Comparison of ENCODE assay signal across 16 cellular contexts in genomic region chr6:54681987-54682386, GRCh38.
A peak's percentile ranks its signal among the peaks of the same experiment; 100 is the strongest.
DNase-seq lines count a peak whose midpoint lies in the region; ATAC-seq and TF ChIP-seq lines count a peak whose summit lies in the region.
"Had no signal": no experiment of that assay in that cellular context is flagged by ENCODE, and none has a peak within 500 bp of the region (broad histone marks: within the 10 kb centered on the region; RNA-seq: fewer than 3 reads in every experiment).

No MANE protein-coding gene starts in this region.

- no peak overlapping the region for H3K27ac ChIP-seq in AG04450 (ENCODE audit: low read depth, low read length)
- H3K27ac ChIP-seq: SK-N-MC had no signal

- H3K27me3 ChIP-seq in AG04450 (ENCODE audit: control insufficient read depth, insufficient read depth, low read length) (no peaks in the 10 kb centered on the region), adipocyte (replicated peaks; ENCODE audit: control insufficient read depth, insufficient read depth, low read length) (no peaks in the 10 kb centered on the region)

- no peak overlapping the region for H3K27ac Mint-ChIP-seq in T-helper 2 cell treated with Interferon-gamma antibody and Interleukin-4, amounts not matched to agents 5 μg/mL and 100 μg/mL, for 36 hours
- H3K27ac Mint-ChIP-seq in natural killer cell treated with Interleukin-12 subunit alpha and Interleukin-12 subunit beta and Interleukin-15 and Interleukin-18, amount 100 ng/mL, for 72 hours = no peak overlapping the region
- H3K27ac Mint-ChIP-seq: activated T-cell treated with anti-CD3 and anti-CD28 coated beads, Interleukin-2, amount 50 U/mL, for 24 hours; stimulated activated effector memory CD8-positive, alpha-beta T cell treated with anti-CD3 and anti-CD28 coated beads, Interleukin-12 subunit alpha, Interleukin-12 subunit beta, amount 100 ng/mL, for 72 hours had no signal

- no peaks in the 10 kb centered on the region for H3K36me3 Mint-ChIP-seq in T-helper 2 cell treated with Interferon-gamma antibody and Interleukin-4, amounts not matched to agents 5 μg/mL and 100 μg/mL, for 36 hours (ENCODE audit: low read depth)
- H3K36me3 Mint-ChIP-seq in natural killer cell treated with Interleukin-12 subunit alpha and Interleukin-12 subunit beta and Interleukin-15 and Interleukin-18, amount 100 ng/mL, for 72 hours = peaks cover 5% of the 10 kb centered on the region
- H3K36me3 Mint-ChIP-seq: stimulated activated effector memory CD8-positive, alpha-beta T cell treated with anti-CD3 and anti-CD28 coated beads, Interleukin-12 subunit alpha, Interleukin-12 subunit beta, amount 100 ng/mL, for 72 hours had no signal

- H3K4me1 ChIP-seq in adipocyte (ENCODE audit: control insufficient read depth, insufficient read depth, low read length) = peaks cover 10% of the 10 kb centered on the region

- peak; percentile 18 for DNase-seq in AG04450 (ENCODE audit: low read depth, low spot score)
- DNase-seq in HPDE6-E6E7 (ENCODE audit: extremely low spot score) = peak; percentile 9
- peak; percentile 54 for DNase-seq in adipocyte (ENCODE audit: low read depth)
- DNase-seq in glomerular endothelial cell (ENCODE audit: extremely low read depth, low read depth, low spot score) = peak; percentile 4
- DNase-seq in T-helper 2 cell treated with Interferon-gamma antibody and Interleukin-4, amounts not matched to agents 5 μg/mL and 100 μg/mL, for 36 hours (ENCODE audit: low spot score) = no peak
- DNase-seq in COR-L47 (lab: John Stamatoyannopoulos, UW) = no peak
- no peak for DNase-seq in NCI-H345 treated with DMSO at 0.1 percent for 48 hours (lab: John Stamatoyannopoulos, UW; ENCODE audit: unreplicated experiment)
- no peak for DNase-seq in natural killer cell treated with Interleukin-12 subunit alpha and Interleukin-12 subunit beta and Interleukin-15 and Interleukin-18, amount 100 ng/mL, for 72 hours (ENCODE audit: low spot score)
- DNase-seq: activated T-cell treated with anti-CD3 and anti-CD28 coated beads, Interleukin-2, amount 50 U/mL, for 24 hours; aorta; NCI-H1417 treated with DMSO at 0.1 percent for 48 hours; NCI-H748 treated with DMSO at 0.1 percent for 48 hours; stimulated activated CD4-positive, alpha-beta T cell treated with anti-CD3 and anti-CD28 coated beads, Interleukin-2, amount 100 ng/mL, for 48 hours had no signal

- no peaks in the 10 kb centered on the region for H3K36me3 ChIP-seq in adipocyte (ENCODE audit: control insufficient read depth, insufficient read depth, low read length, severe bottlenecking)

- ATAC-seq in natural killer cell treated with Interleukin-12 subunit alpha and Interleukin-12 subunit beta and Interleukin-15 and Interleukin-18, amount 100 ng/mL, for 72 hours = no peak
- ATAC-seq: activated CD4-positive, CD25-positive, alpha-beta regulatory T cell treated with anti-CD3 and anti-CD28 coated beads, Interleukin-2, amount 50 U/mL, for 24 hours; stimulated activated effector memory CD8-positive, alpha-beta T cell treated with anti-CD3 and anti-CD28 coated beads, Interleukin-12 subunit alpha, Interleukin-12 subunit beta, amount 100 ng/mL, for 72 hours had no signal

- H3K9ac ChIP-seq in adipocyte (ENCODE audit: low read length) = no peak overlapping the region

- H3K27me3 Mint-ChIP-seq in T-helper 2 cell treated with Interferon-gamma antibody and Interleukin-4, amounts not matched to agents 5 μg/mL and 100 μg/mL, for 36 hours (ENCODE audit: low read depth) = no peaks in the 10 kb centered on the region
- no peaks in the 10 kb centered on the region for H3K27me3 Mint-ChIP-seq in natural killer cell treated with Interleukin-12 subunit alpha and Interleukin-12 subunit beta and Interleukin-15 and Interleukin-18, amount 100 ng/mL, for 72 hours
- H3K27me3 Mint-ChIP-seq: activated T-cell treated with anti-CD3 and anti-CD28 coated beads, Interleukin-2, amount 50 U/mL, for 24 hours had no signal

- no peaks in the 10 kb centered on the region for H3K4me1 Mint-ChIP-seq in T-helper 2 cell treated with Interferon-gamma antibody and Interleukin-4, amounts not matched to agents 5 μg/mL and 100 μg/mL, for 36 hours (ENCODE audit: low read depth)
- H3K4me1 Mint-ChIP-seq in natural killer cell treated with Interleukin-12 subunit alpha and Interleukin-12 subunit beta and Interleukin-15 and Interleukin-18, amount 100 ng/mL, for 72 hours (ENCODE audit: low read depth in 2 of 2) = no peaks in the 10 kb centered on the region
- H3K4me1 Mint-ChIP-seq: stimulated activated effector memory CD8-positive, alpha-beta T cell treated with anti-CD3 and anti-CD28 coated beads, Interleukin-12 subunit alpha, Interleukin-12 subunit beta, amount 100 ng/mL, for 72 hours had no signal

- no peak for TF ChIP-seq CTCF in AG04450 (IDR thresholded peaks at IDR 0.05; ENCODE audit: low read depth, low read length)

- CTCF ChIA-PET in AG04450 (lab: Charles Lee) = interaction anchor here (1.8 kb wide), 2 partner anchors 15 to 36 kb away, joined by 8 to 10 read pairs; no protein-coding TSS in a partner anchor

- no peaks in the 10 kb centered on the region for H3K9me3 ChIP-seq in AG04450 (ENCODE audit: control insufficient read depth, insufficient read depth, low read length)
- H3K9me3 ChIP-seq in adipocyte (ENCODE audit: control insufficient read depth, low read length) = no peaks in the 10 kb centered on the region

- no peak overlapping the region for H3K4me3 ChIP-seq in AG04450 (ENCODE audit: low read depth, low read length)
- H3K4me3 ChIP-seq in adipocyte (ENCODE audit: low read length) = no peak overlapping the region
- H3K4me3 ChIP-seq: SK-N-MC had no signal

- no peak overlapping the region for H3K4me3 Mint-ChIP-seq in T-helper 2 cell treated with Interferon-gamma antibody and Interleukin-4, amounts not matched to agents 5 μg/mL and 100 μg/mL, for 36 hours
- no peak overlapping the region for H3K4me3 Mint-ChIP-seq in natural killer cell treated with Interleukin-12 subunit alpha and Interleukin-12 subunit beta and Interleukin-15 and Interleukin-18, amount 100 ng/mL, for 72 hours
- H3K4me3 Mint-ChIP-seq: activated T-cell treated with anti-CD3 and anti-CD28 coated beads, Interleukin-2, amount 50 U/mL, for 24 hours; stimulated activated effector memory CD8-positive, alpha-beta T cell treated with anti-CD3 and anti-CD28 coated beads, Interleukin-12 subunit alpha, Interleukin-12 subunit beta, amount 100 ng/mL, for 72 hours had no signal

- POLR2A ChIA-PET in AG04450 (lab: Yijun Ruan, JAX) = no interaction called here

- no peaks in the 10 kb centered on the region for H3K9me3 Mint-ChIP-seq in T-helper 2 cell treated with Interferon-gamma antibody and Interleukin-4, amounts not matched to agents 5 μg/mL and 100 μg/mL, for 36 hours
- H3K9me3 Mint-ChIP-seq in natural killer cell treated with Interleukin-12 subunit alpha and Interleukin-12 subunit beta and Interleukin-15 and Interleukin-18, amount 100 ng/mL, for 72 hours = peaks cover 8% of the 10 kb centered on the region

Comparison
In these comparisons a context has a peak if more than half of its experiments do, and no peak if none do; other contexts are left out.
1. DNase-seq: peak in AG04450 (single experiment), HPDE6-E6E7 (single experiment), adipocyte (single experiment) and glomerular endothelial cell (single experiment); none in T-helper 2 cell treated with Interferon-gamma antibody and Interleukin-4, amounts not matched to agents 5 μg/mL and 100 μg/mL, for 36 hours (single experiment), COR-L47 (single experiment), NCI-H345 treated with DMSO at 0.1 percent for 48 hours (single experiment) and natural killer cell treated with Interleukin-12 subunit alpha and Interleukin-12 subunit beta and Interleukin-15 and Interleukin-18, amount 100 ng/mL, for 72 hours (single experiment).